In the genomic region with DNA sequence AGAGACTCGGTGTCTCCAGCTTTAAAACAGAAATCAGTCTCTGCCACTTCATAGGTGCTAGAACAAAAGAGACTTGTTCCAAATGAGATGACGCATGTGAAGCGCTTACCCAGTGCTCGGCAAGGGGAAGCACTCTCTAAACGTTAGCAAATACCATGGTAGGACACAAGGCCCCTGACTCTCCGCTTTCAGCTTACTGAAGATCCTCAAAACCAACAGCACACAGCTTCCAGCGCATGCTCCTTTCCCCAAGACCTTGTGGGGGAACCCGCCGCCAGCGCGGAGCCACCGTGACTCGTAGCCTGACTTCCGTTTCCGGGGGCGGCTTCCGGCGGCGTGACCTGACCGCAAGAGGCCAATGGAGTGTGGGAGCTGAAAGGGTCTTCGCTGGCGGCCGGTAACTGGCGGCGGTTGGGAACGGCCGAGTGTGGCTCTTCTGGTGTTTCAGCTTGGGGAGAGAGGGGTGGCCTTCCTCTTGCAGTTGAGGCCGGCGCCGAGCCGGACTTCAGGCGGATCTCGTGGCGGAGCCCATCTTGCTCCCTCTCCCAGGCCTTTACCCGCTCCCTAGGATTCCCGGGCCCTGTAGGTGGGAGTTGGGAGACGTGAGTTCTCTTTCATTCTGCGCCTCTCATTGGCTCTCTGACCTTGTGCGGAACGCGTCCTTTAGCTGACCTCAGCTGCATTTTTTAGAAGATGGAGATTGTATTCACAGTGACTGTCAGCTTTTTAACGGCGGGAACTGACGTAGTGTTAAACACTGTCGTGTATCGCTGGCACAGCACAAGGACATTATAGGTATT, we compare ENCODE assay signal across 1 cellular context.
A peak's percentile ranks its signal among the peaks of the same experiment; 100 is the strongest.
TF ChIP-seq lines count a peak whose summit lies in the region.

A gene with protein sequence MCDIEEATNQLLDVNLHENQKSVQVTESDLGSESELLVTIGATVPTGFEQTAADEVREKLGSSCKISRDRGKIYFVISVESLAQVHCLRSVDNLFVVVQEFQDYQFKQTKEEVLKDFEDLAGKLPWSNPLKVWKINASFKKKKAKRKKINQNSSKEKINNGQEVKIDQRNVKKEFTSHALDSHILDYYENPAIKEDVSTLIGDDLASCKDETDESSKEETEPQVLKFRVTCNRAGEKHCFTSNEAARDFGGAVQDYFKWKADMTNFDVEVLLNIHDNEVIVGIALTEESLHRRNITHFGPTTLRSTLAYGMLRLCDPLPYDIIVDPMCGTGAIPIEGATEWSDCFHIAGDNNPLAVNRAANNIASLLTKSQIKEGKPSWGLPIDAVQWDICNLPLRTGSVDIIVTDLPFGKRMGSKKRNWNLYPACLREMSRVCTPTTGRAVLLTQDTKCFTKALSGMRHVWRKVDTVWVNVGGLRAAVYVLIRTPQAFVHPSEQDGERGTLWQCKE (plus strand): TSS at position 324 of the 800 bp plus-strand sequence. CDS start 2,015 bp downstream, outside the sequence.

TF ChIP-seq in HepG2, 621 proteins besides CTCF, POLR2A, EP300 and RAD21 (continued from another document):
- TF ChIP-seq, protein P1, sequence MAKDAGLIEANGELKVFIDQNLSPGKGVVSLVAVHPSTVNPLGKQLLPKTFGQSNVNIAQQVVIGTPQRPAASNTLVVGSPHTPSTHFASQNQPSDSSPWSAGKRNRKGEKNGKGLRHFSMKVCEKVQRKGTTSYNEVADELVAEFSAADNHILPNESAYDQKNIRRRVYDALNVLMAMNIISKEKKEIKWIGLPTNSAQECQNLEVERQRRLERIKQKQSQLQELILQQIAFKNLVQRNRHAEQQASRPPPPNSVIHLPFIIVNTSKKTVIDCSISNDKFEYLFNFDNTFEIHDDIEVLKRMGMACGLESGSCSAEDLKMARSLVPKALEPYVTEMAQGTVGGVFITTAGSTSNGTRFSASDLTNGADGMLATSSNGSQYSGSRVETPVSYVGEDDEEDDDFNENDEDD (CRISPR knock-in tag; IDR thresholded peaks at IDR 0.05; ENCODE audit: borderline replicate concordance): peak; percentile 95
- TF ChIP-seq SRSF4 (IDR thresholded peaks at IDR 0.05; ENCODE audit: low read depth, low read length, poor library complexity, severe bottlenecking) (no peak), ZBTB7A (CRISPR knock-in tag; IDR thresholded peaks at IDR 0.05) (peak; percentile 74; the same call in 1 of the 2 replicates), PAF1 (CRISPR knock-in tag; IDR thresholded peaks at IDR 0.05) (no peak), ZNF510 (CRISPR knock-in tag; IDR thresholded peaks at IDR 0.05; ENCODE audit: low read depth) (peak; percentile 78), NR1H2 (CRISPR knock-in tag; IDR thresholded peaks at IDR 0.05; ENCODE audit: borderline replicate concordance, low read depth) (0 out of 2 replicates have a peak, but pooled peaks have one; percentile 56), SKI (IDR thresholded peaks at IDR 0.05; ENCODE audit: partially characterized antibody) (no peak), ZNF230 (CRISPR knock-in tag; IDR thresholded peaks at IDR 0.05) (peak; percentile 87), CBX5 (CRISPR knock-in tag; IDR thresholded peaks at IDR 0.05; ENCODE audit: borderline replicate concordance) (peak; percentile 89; the same call in 1 of the 2 replicates), ZNF660 (CRISPR knock-in tag; IDR thresholded peaks at IDR 0.05; ENCODE audit: borderline replicate concordance, low read depth) (no peak), ZMAT3 (CRISPR knock-in tag; conservative IDR thresholded peaks at IDR 0.05) (peak; percentile 83; the same call in 1 of the 2 replicates), CBFB (CRISPR knock-in tag; IDR thresholded peaks at IDR 0.05) (peak; percentile 96)
- TF ChIP-seq, protein P2, sequence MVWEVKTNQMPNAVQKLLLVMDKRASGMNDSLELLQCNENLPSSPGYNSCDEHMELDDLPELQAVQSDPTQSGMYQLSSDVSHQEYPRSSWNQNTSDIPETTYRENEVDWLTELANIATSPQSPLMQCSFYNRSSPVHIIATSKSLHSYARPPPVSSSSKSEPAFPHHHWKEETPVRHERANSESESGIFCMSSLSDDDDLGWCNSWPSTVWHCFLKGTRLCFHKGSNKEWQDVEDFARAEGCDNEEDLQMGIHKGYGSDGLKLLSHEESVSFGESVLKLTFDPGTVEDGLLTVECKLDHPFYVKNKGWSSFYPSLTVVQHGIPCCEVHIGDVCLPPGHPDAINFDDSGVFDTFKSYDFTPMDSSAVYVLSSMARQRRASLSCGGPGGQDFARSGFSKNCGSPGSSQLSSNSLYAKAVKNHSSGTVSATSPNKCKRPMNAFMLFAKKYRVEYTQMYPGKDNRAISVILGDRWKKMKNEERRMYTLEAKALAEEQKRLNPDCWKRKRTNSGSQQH (CRISPR knock-in tag; IDR thresholded peaks at IDR 0.05; ENCODE audit: low read depth): no peak; the same call in 1 of the 2 replicates
- TF ChIP-seq, protein P3, sequence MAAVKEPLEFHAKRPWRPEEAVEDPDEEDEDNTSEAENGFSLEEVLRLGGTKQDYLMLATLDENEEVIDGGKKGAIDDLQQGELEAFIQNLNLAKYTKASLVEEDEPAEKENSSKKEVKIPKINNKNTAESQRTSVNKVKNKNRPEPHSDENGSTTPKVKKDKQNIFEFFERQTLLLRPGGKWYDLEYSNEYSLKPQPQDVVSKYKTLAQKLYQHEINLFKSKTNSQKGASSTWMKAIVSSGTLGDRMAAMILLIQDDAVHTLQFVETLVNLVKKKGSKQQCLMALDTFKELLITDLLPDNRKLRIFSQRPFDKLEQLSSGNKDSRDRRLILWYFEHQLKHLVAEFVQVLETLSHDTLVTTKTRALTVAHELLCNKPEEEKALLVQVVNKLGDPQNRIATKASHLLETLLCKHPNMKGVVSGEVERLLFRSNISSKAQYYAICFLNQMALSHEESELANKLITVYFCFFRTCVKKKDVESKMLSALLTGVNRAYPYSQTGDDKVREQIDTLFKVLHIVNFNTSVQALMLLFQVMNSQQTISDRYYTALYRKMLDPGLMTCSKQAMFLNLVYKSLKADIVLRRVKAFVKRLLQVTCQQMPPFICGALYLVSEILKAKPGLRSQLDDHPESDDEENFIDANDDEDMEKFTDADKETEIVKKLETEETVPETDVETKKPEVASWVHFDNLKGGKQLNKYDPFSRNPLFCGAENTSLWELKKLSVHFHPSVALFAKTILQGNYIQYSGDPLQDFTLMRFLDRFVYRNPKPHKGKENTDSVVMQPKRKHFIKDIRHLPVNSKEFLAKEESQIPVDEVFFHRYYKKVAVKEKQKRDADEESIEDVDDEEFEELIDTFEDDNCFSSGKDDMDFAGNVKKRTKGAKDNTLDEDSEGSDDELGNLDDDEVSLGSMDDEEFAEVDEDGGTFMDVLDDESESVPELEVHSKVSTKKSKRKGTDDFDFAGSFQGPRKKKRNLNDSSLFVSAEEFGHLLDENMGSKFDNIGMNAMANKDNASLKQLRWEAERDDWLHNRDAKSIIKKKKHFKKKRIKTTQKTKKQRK (IDR thresholded peaks at IDR 0.05; ENCODE audit: low read length): no peak
- TF ChIP-seq, protein P4, sequence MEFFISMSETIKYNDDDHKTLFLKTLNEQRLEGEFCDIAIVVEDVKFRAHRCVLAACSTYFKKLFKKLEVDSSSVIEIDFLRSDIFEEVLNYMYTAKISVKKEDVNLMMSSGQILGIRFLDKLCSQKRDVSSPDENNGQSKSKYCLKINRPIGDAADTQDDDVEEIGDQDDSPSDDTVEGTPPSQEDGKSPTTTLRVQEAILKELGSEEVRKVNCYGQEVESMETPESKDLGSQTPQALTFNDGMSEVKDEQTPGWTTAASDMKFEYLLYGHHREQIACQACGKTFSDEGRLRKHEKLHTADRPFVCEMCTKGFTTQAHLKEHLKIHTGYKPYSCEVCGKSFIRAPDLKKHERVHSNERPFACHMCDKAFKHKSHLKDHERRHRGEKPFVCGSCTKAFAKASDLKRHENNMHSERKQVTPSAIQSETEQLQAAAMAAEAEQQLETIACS (CRISPR knock-in tag; IDR thresholded peaks at IDR 0.05): no peak
TF ChIP-seq in HepG2: peak in this region for 363.
